Comparison of ENCODE assay signal across 7 cellular contexts in genomic region chr2:241036397-241036963, GRCh38. TPM values are rescaled to one million over a fixed set of nuclear protein-coding genes. Genes with fewer than 3 reads are reported as not detected.
DNase-seq lines count a peak whose midpoint lies in the region; ATAC-seq and TF ChIP-seq lines count a peak whose summit lies in the region.

No MANE protein-coding gene starts in this region.

- peak; percentile 69 for ATAC-seq in GM19455 (IDR thresholded peaks at IDR 0.05; ENCODE audit: unreplicated experiment)
- peak; percentile 57 for ATAC-seq in HG03457 (IDR thresholded peaks at IDR 0.05; ENCODE audit: unreplicated experiment)
- ATAC-seq in psoas muscle: peak in 1 of 4 donors; percentile 23

- no peak overlapping the region for H3K27ac ChIP-seq in esophagus (ENCODE audit: low read depth in 2 of 2, low read length in 1 of 2)
- no peak overlapping the region for H3K27ac ChIP-seq in psoas muscle

- DNase-seq in activated CD4-positive, alpha-beta T cell treated with anti-CD3 and anti-CD28 coated beads, Interleukin-2, amount 50 U/mL, for 4 hours: peak; percentile 40 to 43
- DNase-seq in psoas muscle (no peak), SIG-M5 (lab: John Stamatoyannopoulos, UW) (no peak), 8988T (no peak)

- 17 to 25% methylated on average over 36 of the region's 36 CpGs for WGBS in esophagus, 2 donors
- 43 to 52% (median 49%) methylated on average over 34 to 36 of the region's 36 CpGs for WGBS in psoas muscle, 3 donors

- H3K27me3 ChIP-seq in esophagus (ENCODE audit: control insufficient read depth in 1 of 2, insufficient read depth in 2 of 2, low read length in 2 of 2) (no peaks in the 10 kb centered on the region), psoas muscle (ENCODE audit: insufficient read depth in 3 of 3, low read length in 2 of 3) (no peaks in the 10 kb centered on the region)

- intact Hi-C loops in psoas muscle (cut with DNase I): no loop called here

- H3K9me3 ChIP-seq in esophagus (ENCODE audit: control insufficient read depth in 2 of 2, insufficient read depth in 1 of 2, low read depth in 1 of 2, low read length in 1 of 2): no peaks in the 10 kb centered on the region
- no peaks in the 10 kb centered on the region for H3K9me3 ChIP-seq in psoas muscle

- no peak for TF ChIP-seq CTCF in psoas muscle (IDR thresholded peaks at IDR 0.05)

- H3K4me3 ChIP-seq in esophagus (ENCODE audit: low read depth in 1 of 2, low read length in 2 of 2): peak overlapping the region; percentile 39 to 50
- H3K4me3 ChIP-seq in psoas muscle: peak overlapping the region; percentile 22

- peaks cover 0 to 7% of the 10 kb centered on the region in 2 donors for H3K36me3 ChIP-seq in esophagus (ENCODE audit: control insufficient read depth in 2 of 2, insufficient read depth in 2 of 2, low read length in 1 of 2)
- H3K36me3 ChIP-seq in psoas muscle (ENCODE audit: insufficient read depth in 1 of 2, low read depth in 1 of 2): peaks cover 2 to 72% of the 10 kb centered on the region in 2 donors

- H3K4me1 ChIP-seq in esophagus (ENCODE audit: control insufficient read depth in 2 of 2, insufficient read depth in 2 of 2, low read length in 1 of 2) (peaks cover 8 to 13% of the 10 kb centered on the region in 2 donors), psoas muscle (no peaks in the 10 kb centered on the region)

RNA-seq across cellular contexts. Expression of gene SNED1, which starts 38.1 kb away (rescaled TPM):
- polyA plus RNA-seq in esophagus: 1 to 10 TPM; 3.3 to 3.6 TPM
- total RNA-seq in psoas muscle: 10 to 100 TPM in 2 of 4 donors, 1 to 10 TPM in 2; 8.6 to 36.9 (median 11.1) TPM
- polyA plus RNA-seq in psoas muscle: 1 to 10 TPM; 7.8 to 9.2 (median 9.2) TPM

Comparison
In these comparisons a context has a peak if more than half of its experiments do, and no peak if none do; other contexts are left out.
1. DNase-seq: peak in activated CD4-positive, alpha-beta T cell treated with anti-CD3 and anti-CD28 coated beads, Interleukin-2, amount 50 U/mL, for 4 hours (2 of 2); none in psoas muscle (0 of 2), SIG-M5 (single experiment) and 8988T (single experiment).